17 cellular contexts compared by ENCODE assay signal in genomic region chr22:20135265-20135664, GRCh38. TPM values are rescaled to one million over a fixed set of nuclear protein-coding genes. Genes with fewer than 3 reads are reported as not detected.
DNase-seq lines count a peak whose midpoint lies in the region; ATAC-seq and TF ChIP-seq lines count a peak whose summit lies in the region.
"Had no signal": no experiment of that assay in that cellular context is flagged by ENCODE, and none has a peak within 500 bp of the region (broad histone marks: within the 10 kb centered on the region; RNA-seq: fewer than 3 reads in every experiment).

No MANE protein-coding gene starts in this region.

- 44% methylated on average over 4 of the region's 4 CpGs for WGBS in right cardiac atrium

- H3K27ac ChIP-seq in cardiac muscle cell (peak overlapping the region; percentile 39), right cardiac atrium (ENCODE audit: low read length) (no peak overlapping the region), OCI-LY1 (ENCODE audit: low read depth, low read length, poor library complexity, severe bottlenecking) (peak overlapping the region; percentile 82), subcutaneous abdominal adipose tissue (ENCODE audit: low read depth, low read length) (no peak overlapping the region), caudate nucleus (ENCODE audit: low read depth, low read length) (no peak overlapping the region)

- no peaks in the 10 kb centered on the region for H3K79me2 ChIP-seq in OCI-LY1 (ENCODE audit: insufficient read depth, low read length)

- intact Hi-C loops in right cardiac atrium (cut with DNase I): no loop called here

- H3K4me2 ChIP-seq in OCI-LY1 (ENCODE audit: low read length): peak overlapping the region; percentile 43

- no peaks in the 10 kb centered on the region for H4K20me1 ChIP-seq in OCI-LY1 (ENCODE audit: insufficient read depth, low read length)

- TF ChIP-seq CTCF in cardiac muscle cell (IDR thresholded peaks at IDR 0.05; ENCODE audit: low read depth, low read length) (no peak), OCI-LY1 (IDR thresholded peaks at IDR 0.05; ENCODE audit: low read length) (no peak)

- no peaks in the 10 kb centered on the region for H3K36me3 ChIP-seq in cardiac muscle cell
- no peaks in the 10 kb centered on the region for H3K36me3 ChIP-seq in OCI-LY1 (ENCODE audit: insufficient read depth, low read length)
- H3K36me3 ChIP-seq in endocrine pancreas (ENCODE audit: control insufficient read depth, insufficient read depth, low read length): no peaks in the 10 kb centered on the region
- H3K36me3 ChIP-seq in subcutaneous abdominal adipose tissue (ENCODE audit: control insufficient read depth in 5 of 5, insufficient read depth in 5 of 5, low read length in 5 of 5): peaks cover 0 to 21% (median 11%) of the 10 kb centered on the region in 5 donors

- H3F3A ChIP-seq in OCI-LY1 (ENCODE audit: insufficient read depth, low read length): no peaks in the 10 kb centered on the region

- H3K4me1 ChIP-seq in cardiac muscle cell (ENCODE audit: low read depth) (peaks cover 41% of the 10 kb centered on the region), right cardiac atrium (ENCODE audit: control insufficient read depth, insufficient read depth, low read length) (peaks cover 19% of the 10 kb centered on the region), OCI-LY1 (ENCODE audit: insufficient read depth, low read length, severe bottlenecking) (peaks cover 25% of the 10 kb centered on the region), endocrine pancreas (ENCODE audit: control insufficient read depth, insufficient read depth, low read length) (no peaks in the 10 kb centered on the region), subcutaneous abdominal adipose tissue (ENCODE audit: control insufficient read depth in 5 of 5, insufficient read depth in 5 of 5, low read length in 5 of 5) (peaks cover 10 to 69% (median 67%) of the 10 kb centered on the region in 5 donors)

- no peak overlapping the region for H2AFZ ChIP-seq in OCI-LY1 (ENCODE audit: low read length)

- DNase-seq in cardiac muscle cell (ENCODE audit: low read depth in 1 of 2, low spot score in 1 of 2): peak in 1 of 2 donors; percentile 42
- DNase-seq in right cardiac atrium: no peak
- no peak for DNase-seq in caudate nucleus (lab: John Stamatoyannopoulos, UW)
- no peak for DNase-seq in dedifferentiated amniotic fluid mesenchymal stem cell (ENCODE audit: extremely low spot score)
- DNase-seq: Calu3; MV-4-11; NCI-H1436; NCI-H2081; NCI-H2227 treated with DMSO at 0.1 percent for 48 hours; NK-92 treated with Interleukin-12 subunit alpha and Interleukin-12 subunit beta, amount 100 ng/mL, for 24 hours; PC-3 had no signal

- H3K9me3 ChIP-seq in cardiac muscle cell (ENCODE audit: low read depth): no peaks in the 10 kb centered on the region
- no peaks in the 10 kb centered on the region for H3K9me3 ChIP-seq in right cardiac atrium (ENCODE audit: control insufficient read depth, low read length)
- H3K9me3 ChIP-seq in OCI-LY1 (ENCODE audit: low read length): no peaks in the 10 kb centered on the region
- no peaks in the 10 kb centered on the region for H3K9me3 ChIP-seq in endocrine pancreas (ENCODE audit: control insufficient read depth, low read length)
- no peaks in the 10 kb centered on the region for H3K9me3 ChIP-seq in subcutaneous abdominal adipose tissue (ENCODE audit: control insufficient read depth in 5 of 5, low read length in 5 of 5)

- ATAC-seq in right cardiac atrium (no peak), GM19023 (IDR thresholded peaks at IDR 0.05; ENCODE audit: unreplicated experiment) (no peak)
- ATAC-seq: HCT116, PC-3 had no signal

- H3K9me2 ChIP-seq in OCI-LY1 (ENCODE audit: low read depth, low read length): no peaks in the 10 kb centered on the region

- H3K4me3 ChIP-seq in cardiac muscle cell (no peak overlapping the region), right cardiac atrium (ENCODE audit: low read length) (no peak overlapping the region), OCI-LY1 (ENCODE audit: low read depth, low read length, poor library complexity, severe bottlenecking) (no peak overlapping the region), endocrine pancreas (ENCODE audit: control insufficient read depth, insufficient read depth, low read length) (no peak overlapping the region), subcutaneous abdominal adipose tissue (ENCODE audit: low read depth in 1 of 5, low read length in 5 of 5) (no peak overlapping the region)

- H3K9ac ChIP-seq in OCI-LY1 (ENCODE audit: low read length) (peak overlapping the region; percentile 42; the same call in 1 of the 2 replicates), endocrine pancreas (ENCODE audit: control insufficient read depth, insufficient read depth, low read length) (peak overlapping the region; percentile 54), subcutaneous abdominal adipose tissue (ENCODE audit: low read length in 5 of 5) (peak overlapping the region in 3 of 5 donors; percentile 30 to 56 (median 39))

- H3K27me3 ChIP-seq in cardiac muscle cell (no peaks in the 10 kb centered on the region), right cardiac atrium (ENCODE audit: control insufficient read depth, insufficient read depth) (no peaks in the 10 kb centered on the region), OCI-LY1 (ENCODE audit: insufficient read depth, low read length) (no peaks in the 10 kb centered on the region), endocrine pancreas (ENCODE audit: control insufficient read depth, insufficient read depth, low read length) (no peaks in the 10 kb centered on the region), subcutaneous abdominal adipose tissue (ENCODE audit: control insufficient read depth in 5 of 5, insufficient read depth in 4 of 5, low read length in 5 of 5) (no peaks in the 10 kb centered on the region)

RNA-seq across cellular contexts. Expression of gene ZDHHC8, which starts 3.7 kb away (rescaled TPM):
- total RNA-seq in cardiac muscle cell: 30.3 and 35.8 TPM in 2 replicates
- 43.8 and 53.4 TPM in 2 replicates for polyA plus RNA-seq in cardiac muscle cell
- total RNA-seq in right cardiac atrium: 10 to 100 TPM; 49.1 to 64.7 (median 55.7) TPM
- 34.2 TPM for polyA plus RNA-seq in right cardiac atrium

RNA-seq across cellular contexts. Expression of gene CCDC188, which starts 15.6 kb away (rescaled TPM):
- total RNA-seq in cardiac muscle cell: not detected in 2 replicates
- not detected in 2 replicates for polyA plus RNA-seq in cardiac muscle cell
- under 1 TPM; 0.22 to 0.83 (median 0.39) TPM for total RNA-seq in right cardiac atrium
- polyA plus RNA-seq in right cardiac atrium: 0.54 TPM
- total RNA-seq: Calu3, PC-3 had no signal
- polyA plus RNA-seq: IgD-negative memory B cell had no signal

RNA-seq across cellular contexts. Expression of gene TRMT2A, which starts 18.2 kb away (rescaled TPM):
- total RNA-seq in cardiac muscle cell: 55.7 and 71.9 TPM in 2 replicates
- polyA plus RNA-seq in cardiac muscle cell: 76.5 and 77.7 TPM in 2 replicates
- total RNA-seq in right cardiac atrium: 10 to 100 TPM; 23.1 to 32.0 (median 29.7) TPM
- polyA plus RNA-seq in right cardiac atrium: 23.1 TPM

RNA-seq across cellular contexts. Expression of gene RANBP1, which starts 19.4 kb away (rescaled TPM):
- total RNA-seq in cardiac muscle cell: 252 and 373 TPM in 2 replicates
- polyA plus RNA-seq in cardiac muscle cell: 222 and 271 TPM in 2 replicates
- total RNA-seq in right cardiac atrium: 10 to 100 TPM; 32.5 to 46.8 (median 39.5) TPM
- 33.3 TPM for polyA plus RNA-seq in right cardiac atrium

RNA-seq across cellular contexts. Expression of gene DGCR8, which starts 55.2 kb away (rescaled TPM):
- total RNA-seq in cardiac muscle cell: 23.8 and 34.2 TPM in 2 replicates
- 8.1 and 15.1 TPM in 2 replicates for polyA plus RNA-seq in cardiac muscle cell
- total RNA-seq in right cardiac atrium: 10 to 100 TPM; 15.5 to 18.6 (median 17.0) TPM
- polyA plus RNA-seq in right cardiac atrium: 11.2 TPM

Comparison
In these comparisons a context has a peak if more than half of its experiments do, and no peak if none do; other contexts are left out.
1. H3K27ac ChIP-seq: peak in cardiac muscle cell (single experiment) and OCI-LY1 (single experiment); none in right cardiac atrium (single experiment), subcutaneous abdominal adipose tissue (single experiment) and caudate nucleus (single experiment).
2. Peak in every context shown above with its lines, with median percentiles within 50 percentile points of each other: H3K9ac ChIP-seq.